1 cellular context compared by ENCODE assay signal in genomic region chr19:30046522-30046921, GRCh38.
TF ChIP-seq lines count a peak whose summit lies in the region.

No MANE protein-coding gene starts in this region.

TF ChIP-seq in HEK293, 187 proteins besides CTCF, POLR2A, EP300 and RAD21 (continued from another document):
- TF ChIP-seq ATF2 (tag by site-specific recombination; IDR thresholded peaks at IDR 0.05; ENCODE audit: low read depth): no peak
- TF ChIP-seq SP2 (tag by site-specific recombination; IDR thresholded peaks at IDR 0.05): peak; percentile 14; the same call in 1 of the 2 replicates
